2 cellular contexts compared by ENCODE assay signal in the genomic region with DNA sequence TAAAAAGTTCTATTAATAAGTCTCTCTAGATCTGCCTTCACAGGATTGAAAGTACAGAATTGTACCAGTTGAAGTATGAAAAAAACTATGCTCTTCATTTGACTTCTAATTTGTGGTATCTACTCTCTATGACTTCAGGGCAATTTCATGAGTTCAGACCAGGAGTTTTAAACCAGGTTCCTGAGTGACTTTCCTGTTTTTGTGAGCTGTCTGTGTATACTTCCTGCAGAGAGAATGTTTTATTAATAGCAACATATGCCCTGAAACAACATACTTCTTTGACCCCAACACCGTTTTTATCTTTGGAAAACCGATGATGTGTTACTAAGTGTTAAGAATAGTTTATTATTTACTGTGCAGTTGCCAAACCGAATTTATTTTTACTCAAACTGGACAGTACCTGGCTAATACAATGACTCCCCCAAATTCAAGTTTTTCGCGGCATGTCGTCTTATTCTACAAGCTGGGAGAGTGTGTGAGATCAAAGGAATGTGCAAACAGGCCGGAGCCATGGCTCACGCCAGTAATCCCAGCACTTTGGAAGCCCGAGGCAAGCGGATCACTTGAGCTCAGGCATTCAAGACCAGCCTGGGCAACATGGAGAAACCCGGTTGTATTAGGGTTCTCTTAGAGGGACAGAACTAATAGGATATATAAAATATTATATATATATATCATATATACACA.
TF ChIP-seq lines count a peak whose summit lies in the region.

No MANE protein-coding gene starts in this region.

TF ChIP-seq in IMR-90, 13 proteins besides CTCF, POLR2A, EP300 and RAD21:
- TF ChIP-seq, protein P1, sequence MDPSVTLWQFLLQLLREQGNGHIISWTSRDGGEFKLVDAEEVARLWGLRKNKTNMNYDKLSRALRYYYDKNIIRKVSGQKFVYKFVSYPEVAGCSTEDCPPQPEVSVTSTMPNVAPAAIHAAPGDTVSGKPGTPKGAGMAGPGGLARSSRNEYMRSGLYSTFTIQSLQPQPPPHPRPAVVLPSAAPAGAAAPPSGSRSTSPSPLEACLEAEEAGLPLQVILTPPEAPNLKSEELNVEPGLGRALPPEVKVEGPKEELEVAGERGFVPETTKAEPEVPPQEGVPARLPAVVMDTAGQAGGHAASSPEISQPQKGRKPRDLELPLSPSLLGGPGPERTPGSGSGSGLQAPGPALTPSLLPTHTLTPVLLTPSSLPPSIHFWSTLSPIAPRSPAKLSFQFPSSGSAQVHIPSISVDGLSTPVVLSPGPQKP (IDR thresholded peaks at IDR 0.05; ENCODE audit: borderline replicate concordance, low read depth, low read length) = no peak
- TF ChIP-seq RCOR1 (IDR thresholded peaks at IDR 0.05; ENCODE audit: insufficient replicate concordance, low read length) = no peak
- no peak for TF ChIP-seq NFE2L2 (IDR thresholded peaks at IDR 0.05; ENCODE audit: low read depth, low read length)
- TF ChIP-seq BHLHE40 (IDR thresholded peaks at IDR 0.05; ENCODE audit: low read depth, low read length) = no peak
- TF ChIP-seq CEBPB (IDR thresholded peaks at IDR 0.05; ENCODE audit: low read depth, low read length) = no peak
- TF ChIP-seq MAFK (IDR thresholded peaks at IDR 0.05; ENCODE audit: low read depth, low read length) = no peak
- no peak for TF ChIP-seq FOS (IDR thresholded peaks at IDR 0.05; ENCODE audit: low read depth, low read length)
- TF ChIP-seq, protein P2, sequence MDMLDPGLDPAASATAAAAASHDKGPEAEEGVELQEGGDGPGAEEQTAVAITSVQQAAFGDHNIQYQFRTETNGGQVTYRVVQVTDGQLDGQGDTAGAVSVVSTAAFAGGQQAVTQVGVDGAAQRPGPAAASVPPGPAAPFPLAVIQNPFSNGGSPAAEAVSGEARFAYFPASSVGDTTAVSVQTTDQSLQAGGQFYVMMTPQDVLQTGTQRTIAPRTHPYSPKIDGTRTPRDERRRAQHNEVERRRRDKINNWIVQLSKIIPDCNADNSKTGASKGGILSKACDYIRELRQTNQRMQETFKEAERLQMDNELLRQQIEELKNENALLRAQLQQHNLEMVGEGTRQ (IDR thresholded peaks at IDR 0.05; ENCODE audit: low read depth, low read length) = no peak
- no peak for TF ChIP-seq SMC3 (IDR thresholded peaks at IDR 0.05; ENCODE audit: low read depth, low read length)
- no peak for TF ChIP-seq MAZ (IDR thresholded peaks at IDR 0.05; ENCODE audit: borderline replicate concordance, low read depth, low read length)
- no peak for TF ChIP-seq CHD1 (IDR thresholded peaks at IDR 0.05; ENCODE audit: low read depth, low read length)
TF ChIP-seq in IMR-90: peak in this region for 0.

TF ChIP-seq in K562, 482 proteins besides CTCF, POLR2A, EP300 and RAD21:
- TF ChIP-seq SETDB1 (IDR thresholded peaks at IDR 0.05; ENCODE audit: low read length) = no peak
- TF ChIP-seq, protein P3, sequence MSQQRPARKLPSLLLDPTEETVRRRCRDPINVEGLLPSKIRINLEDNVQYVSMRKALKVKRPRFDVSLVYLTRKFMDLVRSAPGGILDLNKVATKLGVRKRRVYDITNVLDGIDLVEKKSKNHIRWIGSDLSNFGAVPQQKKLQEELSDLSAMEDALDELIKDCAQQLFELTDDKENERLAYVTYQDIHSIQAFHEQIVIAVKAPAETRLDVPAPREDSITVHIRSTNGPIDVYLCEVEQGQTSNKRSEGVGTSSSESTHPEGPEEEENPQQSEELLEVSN (IDR thresholded peaks at IDR 0.05; ENCODE audit: borderline replicate concordance in 1 of 2, extremely low read depth in 1 of 2, insufficient read depth in 1 of 2, insufficient read length in 1 of 2, low read depth in 1 of 2, low read length in 1 of 2, poor library complexity in 1 of 2, severe bottlenecking in 1 of 2) = no peak
- no peak for TF ChIP-seq BHLHE40 (IDR thresholded peaks at IDR 0.05; ENCODE audit: low read length)
- TF ChIP-seq ZNF75A (CRISPR knock-in tag; IDR thresholded peaks at IDR 0.05) = no peak
- no peak for TF ChIP-seq ZNF551 (CRISPR knock-in tag; IDR thresholded peaks at IDR 0.05)
